Comparison of ENCODE assay signal across 8 cellular contexts in the genomic region with DNA sequence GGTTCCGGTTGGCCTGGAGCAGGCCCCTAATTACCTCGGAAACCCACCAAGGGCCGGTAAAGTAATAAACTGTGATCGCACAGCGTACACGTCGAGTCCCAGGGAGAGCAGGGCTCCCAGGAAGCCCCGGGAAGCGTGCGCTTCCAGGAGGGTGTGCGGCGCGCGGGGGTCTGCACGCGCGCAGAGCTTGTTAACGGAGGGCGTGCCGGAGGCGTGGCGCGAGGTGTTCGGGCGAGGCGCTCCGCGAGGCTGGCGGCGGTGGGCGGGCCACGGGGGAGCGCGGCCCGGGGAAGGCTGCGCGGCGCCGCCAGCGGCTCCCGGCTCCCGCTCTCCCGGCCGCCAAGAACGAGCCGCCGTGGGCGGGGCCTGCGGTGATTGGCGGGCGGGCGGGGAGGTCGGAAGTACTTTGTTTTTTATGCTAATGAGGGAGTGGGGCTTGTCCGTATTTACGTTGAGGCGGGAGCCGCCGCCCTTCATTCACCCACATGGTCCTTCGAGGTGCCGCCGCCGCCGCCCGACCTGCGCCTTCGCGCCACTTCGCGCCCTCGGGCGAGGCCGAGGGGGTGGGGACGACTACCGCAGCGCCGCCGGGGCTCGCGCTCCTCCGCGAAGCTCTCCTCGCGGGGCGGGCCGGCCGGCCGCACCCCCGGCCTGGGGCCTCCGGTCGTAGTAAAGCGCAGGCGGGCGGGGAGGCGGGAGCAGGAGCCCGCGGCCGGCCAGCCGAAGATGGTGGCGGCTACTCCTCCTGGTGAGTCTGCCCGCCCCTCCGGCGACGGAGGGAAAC. TPM values are rescaled to one million over a fixed set of nuclear protein-coding genes. Genes with fewer than 3 reads are reported as not detected.
DNase-seq lines count a peak whose midpoint lies in the region; ATAC-seq and TF ChIP-seq lines count a peak whose summit lies in the region.

Gene MIR17HG (plus strand): TSS at position 476 of the 784 bp plus-strand sequence.

- TF ChIP-seq POLR2A in heart left ventricle (IDR thresholded peaks at IDR 0.05), result peak in 1 of 2 donors; percentile 78

- H3K4me3 Mint-ChIP-seq in T-cell (peak within 1 kb of the TSS; percentile 93 to 100 (median 97)), type B pancreatic cell (peak within 1 kb of the TSS; percentile 97)

- H3K4me3 ChIP-seq in adipocyte (ENCODE audit: low read length), result peak within 1 kb of the TSS; percentile 92
- peak within 1 kb of the TSS; percentile 47 to 100 (median 82) for H3K4me3 ChIP-seq in heart left ventricle

- H3K9me3 ChIP-seq in adipocyte (ENCODE audit: control insufficient read depth, low read length), result no peaks in the 10 kb centered on the region
- H3K9me3 ChIP-seq in heart left ventricle, result no peaks in the 10 kb centered on the region

- peak within 1 kb of the TSS; percentile 93 to 95 for H3K27ac Mint-ChIP-seq in T-cell
- peak within 1 kb of the TSS; percentile 96 for H3K27ac Mint-ChIP-seq in type B pancreatic cell

- 0 to 1% (median 1%) methylated on average over 24 to 103 of the region's 103 CpGs for WGBS in heart left ventricle, 4 donors

- in situ Hi-C loops in GM13977 (cut with MboI; ENCODE audit: low pct_unique_long_range_greater_than_20kb, low sequenced_read_pairs, unreplicated experiment), result no loop called here

- CTCF ChIA-PET in T-cell (lab: Charles Lee), result interaction anchor here in 1 of 2 donors (0.8 kb wide), 1 partner anchor 21 kb away, joined by 3 read pairs; no protein-coding TSS in a partner anchor

- H3K27me3 ChIP-seq in adipocyte (replicated peaks; ENCODE audit: control insufficient read depth, insufficient read depth, low read length), result peaks cover 3% of the 10 kb centered on the region
- no peaks in the 10 kb centered on the region for H3K27me3 ChIP-seq in heart left ventricle

- H3K27ac ChIP-seq in heart left ventricle, result peak within 1 kb of the TSS; percentile 85 to 97 (median 94)

- peaks cover 37 to 46% (median 41%) of the 10 kb centered on the region in 3 donors for H3K4me1 Mint-ChIP-seq in T-cell
- H3K4me1 Mint-ChIP-seq in type B pancreatic cell (ENCODE audit: unreplicated experiment), result peaks cover 32% of the 10 kb centered on the region

- H3K36me3 ChIP-seq in adipocyte (ENCODE audit: control insufficient read depth, insufficient read depth, low read length, severe bottlenecking), result peaks cover 13% of the 10 kb centered on the region
- peaks cover 0 to 29% (median 21%) of the 10 kb centered on the region in 9 donors for H3K36me3 ChIP-seq in heart left ventricle

- TF ChIP-seq CTCF in GM13977 (IDR thresholded peaks at IDR 0.05; ENCODE audit: extremely low read depth, insufficient read depth, missing control alignments) (no peak), heart left ventricle (IDR thresholded peaks at IDR 0.05) (no peak), type B pancreatic cell (conservative IDR thresholded peaks at IDR 0.05) (peak; percentile 5)

- intact Hi-C loops in heart left ventricle (cut with DNase I), result loop anchor here in 1 of 10 donors (5.0 kb wide), 1 partner anchor 35 kb away; no protein-coding TSS in a partner anchor
- intact Hi-C loops in posterior cingulate gyrus (cut with DNase I), result loop anchor here (5.0 kb wide), 1 partner anchor 35 kb away; no protein-coding TSS in a partner anchor

- peaks cover 29% of the 10 kb centered on the region for H3K36me3 Mint-ChIP-seq in T-cell
- H3K36me3 Mint-ChIP-seq in type B pancreatic cell, result peaks cover 28% of the 10 kb centered on the region

- peak within 1 kb of the TSS; percentile 90 for H3K9ac ChIP-seq in adipocyte (ENCODE audit: low read length)

- H3K9me3 Mint-ChIP-seq in T-cell (no peaks in the 10 kb centered on the region), type B pancreatic cell (no peaks in the 10 kb centered on the region)

- POLR2A ChIA-PET in T-cell (lab: Charles Lee), result interaction anchor here in 1 of 2 donors (0.7 kb wide), 2 partner anchors 11 to 49 kb away, joined by 3 to 4 read pairs; no protein-coding TSS in a partner anchor

- peaks cover 26% of the 10 kb centered on the region for H3K4me1 ChIP-seq in adipocyte (ENCODE audit: control insufficient read depth, insufficient read depth, low read length)
- peaks cover 0 to 30% (median 18%) of the 10 kb centered on the region in 12 donors for H3K4me1 ChIP-seq in heart left ventricle

- DNase-seq in GM13977 (ENCODE audit: low spot score) (peak; percentile 92), NCI-H1436 treated with DMSO at 0.1 percent for 48 hours (lab: John Stamatoyannopoulos, UW) (peak; percentile 73), T-cell (peak; percentile 51 to 86 (median 67)), adipocyte (ENCODE audit: low read depth) (peak; percentile 93), heart left ventricle (peak; percentile 87 to 93 (median 89)), posterior cingulate gyrus (peak; percentile 72 to 97 (median 79)), type B pancreatic cell (ENCODE audit: extremely low spot score, unreplicated experiment) (peak; percentile 91)

- ATAC-seq in HG02852 (IDR thresholded peaks at IDR 0.05; ENCODE audit: unreplicated experiment), result peak; percentile 49
- peak; percentile 63 to 72 (median 65) for ATAC-seq in T-cell (replicated peaks in 1 of 4)
- peak; percentile 66 to 91 (median 89) for ATAC-seq in heart left ventricle

- H3K27me3 Mint-ChIP-seq in T-cell, result no peaks in the 10 kb centered on the region
- peaks cover 15% of the 10 kb centered on the region for H3K27me3 Mint-ChIP-seq in type B pancreatic cell

RNA-seq across cellular contexts. Expression of gene MIR17HG, which starts in this region (rescaled TPM):
- total RNA-seq in T-cell (10 to 100 TPM in 4 of 5 donors, 1 to 10 TPM in 1; 9.4 to 15.1 (median 11.2) TPM), heart left ventricle (1 to 10 TPM in 5 of 9 donors, under 1 TPM in 4; 0.67 to 2.4 (median 1.1) TPM), type B pancreatic cell (ENCODE audit: low replicate concordance) (5.3 and 21.8 TPM in 2 replicates)
- polyA plus RNA-seq in heart left ventricle, result 1 to 10 TPM in 1 of 2 donors, under 1 TPM in 1; 0.22 to 1.9 TPM

Comparison
In these comparisons a context has a peak if more than half of its experiments do, and no peak if none do; other contexts are left out.
1. Peak in every context shown above with its lines: DNase-seq, ATAC-seq, H3K4me3 ChIP-seq and H3K27ac ChIP-seq.